16 cellular contexts compared by ENCODE assay signal in genomic region chr3:128402319-128402718, GRCh38.
A peak's percentile ranks its signal among the peaks of the same experiment; 100 is the strongest.
DNase-seq lines count a peak whose midpoint lies in the region; ATAC-seq and TF ChIP-seq lines count a peak whose summit lies in the region.
"Had no signal": no experiment of that assay in that cellular context is flagged by ENCODE, and none has a peak within 500 bp of the region (broad histone marks: within the 10 kb centered on the region; RNA-seq: fewer than 3 reads in every experiment).

No MANE protein-coding gene starts in this region.

- CTCF ChIA-PET in Panc1 (lab: Charles Lee): no interaction called here

- peak overlapping the region; percentile 46 for H3K27ac Mint-ChIP-seq in type B pancreatic cell
- H3K27ac Mint-ChIP-seq: CD4-positive, alpha-beta T cell had no signal

- H3K36me3 ChIP-seq in cardiac muscle cell (no peaks in the 10 kb centered on the region), left ventricle myocardium inferior (no peaks in the 10 kb centered on the region), Panc1 (ENCODE audit: control insufficient read depth, insufficient read depth, low read length) (no peaks in the 10 kb centered on the region), mucosa of descending colon (ENCODE audit: low read depth) (no peaks in the 10 kb centered on the region)

- ATAC-seq in Panc1: no peak
- peak; percentile 10 for ATAC-seq in mucosa of descending colon
- no peak for ATAC-seq in HG03469 (IDR thresholded peaks at IDR 0.05; ENCODE audit: unreplicated experiment)
- no peak for ATAC-seq in activated CD4-positive, CD25-positive, alpha-beta regulatory T cell treated with anti-CD3 and anti-CD28 coated beads, Interleukin-2, amount 50 U/mL, for 24 hours
- ATAC-seq: A549, SK-N-SH treated with all-trans-retinoic acid at 6 μM for 48 hours had no signal

- no peaks in the 10 kb centered on the region for H3K27me3 Mint-ChIP-seq in type B pancreatic cell
- H3K27me3 Mint-ChIP-seq: CD4-positive, alpha-beta T cell had no signal

- H3K4me3 ChIP-seq in cardiac muscle cell (no peak overlapping the region), left ventricle myocardium inferior (no peak overlapping the region), Panc1 (ENCODE audit: low read depth in 2 of 2, low read length in 2 of 2) (no peak overlapping the region), mucosa of descending colon (no peak overlapping the region)
- H3K4me3 ChIP-seq: A549 had no signal

- H3K4me1 Mint-ChIP-seq in type B pancreatic cell (ENCODE audit: unreplicated experiment): peaks cover 29% of the 10 kb centered on the region

- DNase-seq in cardiac muscle cell (ENCODE audit: low read depth in 1 of 2, low spot score in 1 of 2) (no peak), left ventricle myocardium inferior (no peak), Panc1 (ENCODE audit: low read depth, low spot score) (no peak), mucosa of descending colon (no peak), type B pancreatic cell (ENCODE audit: extremely low spot score, unreplicated experiment) (no peak)
- DNase-seq: Caco-2; CD4-positive, alpha-beta T cell; NCI-H1694; NCI-H446; OCI-M1; SIG-M5 had no signal

- H3K4me1 ChIP-seq in cardiac muscle cell (ENCODE audit: low read depth) (peaks cover 45% of the 10 kb centered on the region), left ventricle myocardium inferior (peaks cover 33% of the 10 kb centered on the region), Panc1 (ENCODE audit: control insufficient read depth, insufficient read depth, low read length) (no peaks in the 10 kb centered on the region), mucosa of descending colon (ENCODE audit: low read depth) (no peaks in the 10 kb centered on the region)
- H3K4me1 ChIP-seq: A549, Caco-2 had no signal

- no peaks in the 10 kb centered on the region for H3K36me3 Mint-ChIP-seq in type B pancreatic cell

- H3K9me3 ChIP-seq in cardiac muscle cell (ENCODE audit: low read depth) (no peaks in the 10 kb centered on the region), left ventricle myocardium inferior (replicated peaks) (no peaks in the 10 kb centered on the region), Panc1 (ENCODE audit: control insufficient read depth, insufficient read depth, low read depth, low read length) (no peaks in the 10 kb centered on the region), mucosa of descending colon (no peaks in the 10 kb centered on the region)
- H3K9me3 ChIP-seq: A549, Caco-2 had no signal

- TF ChIP-seq CTCF in cardiac muscle cell (IDR thresholded peaks at IDR 0.05; ENCODE audit: low read depth, low read length) (no peak), left ventricle myocardium inferior (IDR thresholded peaks at IDR 0.05; ENCODE audit: borderline replicate concordance) (no peak), Panc1 (IDR thresholded peaks at IDR 0.05) (no peak), mucosa of descending colon (IDR thresholded peaks at IDR 0.05) (no peak), type B pancreatic cell (conservative IDR thresholded peaks at IDR 0.05) (no peak)

- intact Hi-C loops in left ventricle myocardium inferior (cut with micrococcal nuclease) (no loop called here), Panc1 (cut with micrococcal nuclease; ENCODE audit: unreplicated experiment) (no loop called here), mucosa of descending colon (cut with DNase I, micrococcal nuclease) (no loop called here)

- H3K27ac ChIP-seq in cardiac muscle cell (peak overlapping the region; percentile 64), left ventricle myocardium inferior (replicated peaks) (no peak overlapping the region), Panc1 (ENCODE audit: low read length) (peak overlapping the region; percentile 59; the same call in 1 of the 2 replicates)
- H3K27ac ChIP-seq: A549, HL-60 had no signal

- H3K27me3 ChIP-seq in cardiac muscle cell (no peaks in the 10 kb centered on the region), left ventricle myocardium inferior (ENCODE audit: low read depth) (no peaks in the 10 kb centered on the region), Panc1 (ENCODE audit: control insufficient read depth, insufficient read depth, low read length) (no peaks in the 10 kb centered on the region)

- no TSS peak for BruUV-seq in Panc1 (replicated peaks; lab: Mats Ljungman, UMichigan)

- in situ Hi-C loops in Panc1 (cut with HindIII; ENCODE audit: low pct_unique_long_range_greater_than_20kb, low sequenced_read_pairs): no loop called here

- peak overlapping the region; percentile 24 for H3K4me3 Mint-ChIP-seq in type B pancreatic cell
- H3K4me3 Mint-ChIP-seq: CD4-positive, alpha-beta T cell had no signal

- POLR2A ChIA-PET in Panc1 (lab: Charles Lee): no interaction called here

- no peaks in the 10 kb centered on the region for H3K9me3 Mint-ChIP-seq in type B pancreatic cell
- H3K9me3 Mint-ChIP-seq: CD4-positive, alpha-beta T cell had no signal
